ENCODE assay signal across 18 cellular contexts in the genomic region with DNA sequence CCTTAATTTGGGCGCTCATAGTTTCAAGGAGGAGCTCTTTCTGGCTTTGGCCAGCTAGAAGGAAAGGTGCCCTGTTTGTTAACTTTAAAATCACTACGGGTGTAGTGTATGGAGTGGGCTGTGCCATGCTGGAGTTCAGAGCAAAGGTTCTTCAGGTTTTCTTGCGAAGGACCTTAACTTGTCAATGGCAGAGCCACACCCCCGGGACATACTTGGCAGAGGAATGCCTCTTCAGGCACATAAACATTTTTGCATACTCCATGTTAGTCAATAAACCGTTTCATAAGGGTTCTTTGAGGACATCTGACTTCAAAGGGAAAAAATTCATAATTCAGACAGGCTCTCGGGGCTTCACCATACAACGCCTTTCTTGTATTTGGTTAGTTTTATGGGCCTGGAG.
"Had no signal": no experiment of that assay in that cellular context is flagged by ENCODE, and none has a peak within 500 bp of the region (broad histone marks: within the 10 kb centered on the region; RNA-seq: fewer than 3 reads in every experiment).

No MANE protein-coding gene starts in this region.

- H3K4me1 ChIP-seq: foreskin keratinocyte, parathyroid adenoma, tibial artery had no signal

- H3K9me3 ChIP-seq: tibial artery had no signal

- H3K27me3 ChIP-seq: foreskin keratinocyte, tibial artery had no signal

- H3K27ac Mint-ChIP-seq: activated B cell treated with CpG ODN at 0.5 μM for 24 hours; activated CD4-positive, alpha-beta T cell treated with anti-CD3 and anti-CD28 coated beads for 36 hours; stimulated activated memory B cell treated with anti-CD40 and anti-IgM and Interleukin-4, amounts not matched to agents 10 μg/mL and 1 μg/mL and 100 μg/mL, for 72 hours; T-helper 1 cell treated with Interleukin-12 subunit alpha and Interleukin-12 subunit beta and Interleukin-4 antibody, amounts not matched to agents 30 μg/mL and 1 μg/mL, for 36 hours had no signal

- ATAC-seq: activated CD4-positive, alpha-beta T cell treated with anti-CD3 and anti-CD28 coated beads for 36 hours; activated T-cell treated with anti-CD3 and anti-CD28 coated beads, Interleukin-2, amount 50 U/mL, for 4 hours; foreskin keratinocyte; left lobe of liver; right cardiac atrium; stimulated activated memory B cell treated with anti-CD40 and anti-IgM and Interleukin-4, amounts not matched to agents 10 μg/mL and 1 μg/mL and 100 μg/mL, for 72 hours had no signal

- H3K4me3 ChIP-seq: tibial artery had no signal

- H3K4me1 Mint-ChIP-seq: activated B cell treated with CpG ODN at 0.5 μM for 24 hours; activated CD4-positive, alpha-beta T cell treated with anti-CD3 and anti-CD28 coated beads for 36 hours had no signal

- H3K27ac ChIP-seq: foreskin keratinocyte, parathyroid adenoma, tibial artery had no signal

- H3K9me3 Mint-ChIP-seq: activated B cell treated with CpG ODN at 0.5 μM for 24 hours; activated T-cell treated with anti-CD3 and anti-CD28 coated beads, Interleukin-2, amount 50 U/mL, for 4 hours; nephron progenitor cell; T-helper 1 cell treated with Interleukin-12 subunit alpha and Interleukin-12 subunit beta and Interleukin-4 antibody, amounts not matched to agents 30 μg/mL and 1 μg/mL, for 36 hours had no signal

- DNase-seq: activated B cell treated with CpG ODN at 0.5 μM for 24 hours; activated CD4-positive, alpha-beta T cell treated with anti-CD3 and anti-CD28 coated beads for 36 hours; activated CD4-positive, alpha-beta T cell treated with anti-CD3 and anti-CD28 coated beads, Interleukin-2, amount 50 U/mL, for 48 hours; activated CD8-positive, alpha-beta memory T cell treated with anti-CD3 and anti-CD28 coated beads, Interleukin-2, amount 50 U/mL, for 48 hours; activated naive CD4-positive, alpha-beta T cell treated with Interleukin-2 at 50 U/mL for 16 hours; activated T-cell treated with anti-CD3 and anti-CD28 coated beads, Interleukin-2, amount 50 U/mL, for 4 hours; amygdala; cortex of kidney; foreskin keratinocyte; nephron progenitor cell; nucleus accumbens; stimulated activated CD4-positive, alpha-beta T cell treated with anti-CD3 and anti-CD28 coated beads, Interleukin-2, amount 100 ng/mL, for 24 hours; tibial artery had no signal

- H3K27me3 Mint-ChIP-seq: activated B cell treated with CpG ODN at 0.5 μM for 24 hours; activated CD4-positive, alpha-beta T cell treated with anti-CD3 and anti-CD28 coated beads for 36 hours; stimulated activated memory B cell treated with anti-CD40 and anti-IgM and Interleukin-4, amounts not matched to agents 10 μg/mL and 1 μg/mL and 100 μg/mL, for 72 hours had no signal

- H3K4me3 Mint-ChIP-seq: activated B cell treated with CpG ODN at 0.5 μM for 24 hours; activated CD4-positive, alpha-beta T cell treated with anti-CD3 and anti-CD28 coated beads for 36 hours; activated T-cell treated with anti-CD3 and anti-CD28 coated beads, Interleukin-2, amount 50 U/mL, for 4 hours; nephron progenitor cell; stimulated activated memory B cell treated with anti-CD40 and anti-IgM and Interleukin-4, amounts not matched to agents 10 μg/mL and 1 μg/mL and 100 μg/mL, for 72 hours; T-helper 1 cell treated with Interleukin-12 subunit alpha and Interleukin-12 subunit beta and Interleukin-4 antibody, amounts not matched to agents 30 μg/mL and 1 μg/mL, for 36 hours had no signal
